In the genomic region with DNA sequence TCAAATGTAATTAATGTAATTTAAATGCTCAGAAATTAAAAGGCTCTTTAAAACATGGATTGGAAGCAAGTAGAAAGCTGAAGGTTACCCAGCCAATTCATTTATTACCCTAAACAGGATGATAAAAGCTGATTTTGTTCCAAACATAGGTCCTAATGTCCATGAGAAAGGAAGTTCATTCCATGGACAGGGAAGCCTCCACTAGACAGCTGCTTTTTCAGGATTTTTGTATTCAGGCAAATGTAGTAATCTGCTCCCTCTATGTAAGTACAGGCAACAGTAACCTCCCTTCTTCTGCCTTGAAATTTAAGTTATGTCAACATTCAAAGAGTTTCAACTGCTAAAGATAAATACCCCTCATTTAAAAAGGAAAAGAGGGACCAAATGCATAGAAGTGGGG, we compare ENCODE assay signal across 1 cellular context.
TF ChIP-seq lines count a peak whose summit lies in the region.

No MANE protein-coding gene starts in this region.

TF ChIP-seq in H1, 55 proteins besides CTCF, POLR2A, EP300 and RAD21:
- TF ChIP-seq CEBPB (IDR thresholded peaks at IDR 0.05; ENCODE audit: low read depth, low read length) (no peak), RXRA (IDR thresholded peaks at IDR 0.05; ENCODE audit: insufficient read depth, low read depth, low read length) (no peak), TBP (IDR thresholded peaks at IDR 0.05; ENCODE audit: low read depth, low read length) (no peak), SIN3A (conservative IDR thresholded peaks at IDR 0.05 in 1 of 2, IDR thresholded peaks at IDR 0.05 in 1 of 2; ENCODE audit: low read depth in 1 of 2, low read length in 2 of 2) (no peak), POLR2AphosphoS5 (IDR thresholded peaks at IDR 0.05; ENCODE audit: low read depth, low read length) (no peak), SP4 (IDR thresholded peaks at IDR 0.05; ENCODE audit: low read length) (no peak), FOSL1 (IDR thresholded peaks at IDR 0.05; ENCODE audit: insufficient read depth, low read depth, low read length) (no peak), MAFK (IDR thresholded peaks at IDR 0.05; ENCODE audit: low read depth, low read length) (no peak), CHD2 (IDR thresholded peaks at IDR 0.05; ENCODE audit: low read length) (no peak)
- TF ChIP-seq, protein P1, sequence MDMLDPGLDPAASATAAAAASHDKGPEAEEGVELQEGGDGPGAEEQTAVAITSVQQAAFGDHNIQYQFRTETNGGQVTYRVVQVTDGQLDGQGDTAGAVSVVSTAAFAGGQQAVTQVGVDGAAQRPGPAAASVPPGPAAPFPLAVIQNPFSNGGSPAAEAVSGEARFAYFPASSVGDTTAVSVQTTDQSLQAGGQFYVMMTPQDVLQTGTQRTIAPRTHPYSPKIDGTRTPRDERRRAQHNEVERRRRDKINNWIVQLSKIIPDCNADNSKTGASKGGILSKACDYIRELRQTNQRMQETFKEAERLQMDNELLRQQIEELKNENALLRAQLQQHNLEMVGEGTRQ (IDR thresholded peaks at IDR 0.05; ENCODE audit: low read length), result no peak
- TF ChIP-seq, protein P2, sequence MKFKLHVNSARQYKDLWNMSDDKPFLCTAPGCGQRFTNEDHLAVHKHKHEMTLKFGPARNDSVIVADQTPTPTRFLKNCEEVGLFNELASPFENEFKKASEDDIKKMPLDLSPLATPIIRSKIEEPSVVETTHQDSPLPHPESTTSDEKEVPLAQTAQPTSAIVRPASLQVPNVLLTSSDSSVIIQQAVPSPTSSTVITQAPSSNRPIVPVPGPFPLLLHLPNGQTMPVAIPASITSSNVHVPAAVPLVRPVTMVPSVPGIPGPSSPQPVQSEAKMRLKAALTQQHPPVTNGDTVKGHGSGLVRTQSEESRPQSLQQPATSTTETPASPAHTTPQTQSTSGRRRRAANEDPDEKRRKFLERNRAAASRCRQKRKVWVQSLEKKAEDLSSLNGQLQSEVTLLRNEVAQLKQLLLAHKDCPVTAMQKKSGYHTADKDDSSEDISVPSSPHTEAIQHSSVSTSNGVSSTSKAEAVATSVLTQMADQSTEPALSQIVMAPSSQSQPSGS (IDR thresholded peaks at IDR 0.05; ENCODE audit: low read length), result no peak
- TF ChIP-seq, protein P3, sequence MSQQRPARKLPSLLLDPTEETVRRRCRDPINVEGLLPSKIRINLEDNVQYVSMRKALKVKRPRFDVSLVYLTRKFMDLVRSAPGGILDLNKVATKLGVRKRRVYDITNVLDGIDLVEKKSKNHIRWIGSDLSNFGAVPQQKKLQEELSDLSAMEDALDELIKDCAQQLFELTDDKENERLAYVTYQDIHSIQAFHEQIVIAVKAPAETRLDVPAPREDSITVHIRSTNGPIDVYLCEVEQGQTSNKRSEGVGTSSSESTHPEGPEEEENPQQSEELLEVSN (IDR thresholded peaks at IDR 0.05), result no peak
TF ChIP-seq in H1: peak in this region for 0.
